In genomic region chr19:55304279-55304978, GRCh38 we compare ENCODE assay signal across 8 cellular contexts. TPM values are rescaled to one million over a fixed set of nuclear protein-coding genes. Genes with fewer than 3 reads are reported as not detected.
A peak's percentile ranks its signal among the peaks of the same experiment; 100 is the strongest.
DNase-seq lines count a peak whose midpoint lies in the region; ATAC-seq, FAIRE-seq and TF ChIP-seq lines count a peak whose summit lies in the region.

No MANE protein-coding gene starts in this region.

- TF ChIP-seq POLR2A in testis (IDR thresholded peaks at IDR 0.05), result no peak

- DNase-seq in Right ventricle myocardium inferior (ENCODE audit: missing footprints), result peak; percentile 72
- no peak for DNase-seq in right atrium auricular region (ENCODE audit: low spot score)
- DNase-seq in NCI-H1930 (lab: John Stamatoyannopoulos, UW), result peak; percentile 34 to 68
- DNase-seq in bronchial epithelial cell (ENCODE audit: low read depth), result peak; percentile 54
- peak; percentile 85 for DNase-seq in testis
- no peak for DNase-seq in activated CD8-positive, alpha-beta memory T cell treated with anti-CD3 and anti-CD28 coated beads for 24 hours

- no peaks in the 10 kb centered on the region for H3K27me3 ChIP-seq in right atrium auricular region
- no peaks in the 10 kb centered on the region for H3K27me3 ChIP-seq in bronchial epithelial cell (ENCODE audit: control insufficient read depth, insufficient read depth, low read length)
- H3K27me3 ChIP-seq in testis, result no peaks in the 10 kb centered on the region

- 68 to 72% methylated on average over 14 to 39 of the region's 39 CpGs for WGBS in testis, 2 donors

- FAIRE-seq in bronchial epithelial cell (lab: Jason Lieb, UNC), result no peak

- H3K36me3 ChIP-seq in right atrium auricular region (peaks cover 26% of the 10 kb centered on the region), bronchial epithelial cell (ENCODE audit: control insufficient read depth, insufficient read depth, low read length) (no peaks in the 10 kb centered on the region), testis (ENCODE audit: low read depth, missing control alignments) (no peaks in the 10 kb centered on the region)

- intact Hi-C loops in Right ventricle myocardium inferior (cut with DNase I) (loop anchor here (5.0 to 10.0 kb wide), 2 partner anchors 38 to 110 kb away; no protein-coding TSS in a partner anchor), testis (cut with DNase I; ENCODE audit: low total_unique reads) (no loop called here)

- H3K4me1 ChIP-seq in right atrium auricular region, result peaks cover 0 to 10% of the 10 kb centered on the region in 2 donors
- H3K4me1 ChIP-seq in testis, result peaks cover 12% of the 10 kb centered on the region

- no peaks in the 10 kb centered on the region for H3K9me3 ChIP-seq in right atrium auricular region
- H3K9me3 ChIP-seq in testis, result no peaks in the 10 kb centered on the region

- H3K4me3 ChIP-seq in right atrium auricular region (no peak overlapping the region), bronchial epithelial cell (ENCODE audit: low read depth, low read length) (no peak overlapping the region), testis (peak overlapping the region in 1 of 2 donors; percentile 12)

- ATAC-seq in Right ventricle myocardium inferior (no peak), HG03571 (IDR thresholded peaks at IDR 0.05; ENCODE audit: unreplicated experiment) (no peak), GM18520 (IDR thresholded peaks at IDR 0.05; ENCODE audit: unreplicated experiment) (no peak)

- no peak overlapping the region for H3K27ac ChIP-seq in right atrium auricular region
- no peak overlapping the region for H3K27ac ChIP-seq in testis

- TF ChIP-seq CTCF in right atrium auricular region (IDR thresholded peaks at IDR 0.05) (no peak), bronchial epithelial cell (IDR thresholded peaks at IDR 0.05; ENCODE audit: insufficient read depth, low read length, severe bottlenecking) (no peak), testis (IDR thresholded peaks at IDR 0.05) (no peak)

RNA-seq across cellular contexts. Expression of gene BRSK1, which starts 20.6 kb away (rescaled TPM):
- total RNA-seq in Right ventricle myocardium inferior (2.4 TPM), right atrium auricular region (10 to 100 TPM in 1 of 2 donors, 1 to 10 TPM in 1; 5.6 to 15.6 TPM), bronchial epithelial cell (0.51 and 0.53 TPM in 2 replicates), testis (10 to 100 TPM; 14.9 to 20.7 TPM)
- 12.8 TPM for polyA plus RNA-seq in testis (ENCODE audit: insufficient read depth, low read depth, low replicate concordance)

RNA-seq across cellular contexts. Expression of gene TMEM150B, which starts 20.7 kb away (rescaled TPM):
- total RNA-seq in Right ventricle myocardium inferior, result 1.2 TPM
- 1 to 10 TPM in 1 of 2 donors, not detected in 1; 3.3 TPM for total RNA-seq in right atrium auricular region
- not detected in 2 replicates for total RNA-seq in bronchial epithelial cell
- 1 to 10 TPM in 1 of 2 donors, not detected in 1; 2.2 TPM for total RNA-seq in testis
- 0.98 TPM for polyA plus RNA-seq in testis (ENCODE audit: insufficient read depth, low read depth, low replicate concordance)

RNA-seq across cellular contexts. Expression of gene HSPBP1, which starts 24.5 kb away (rescaled TPM):
- 30.2 TPM for total RNA-seq in Right ventricle myocardium inferior
- total RNA-seq in right atrium auricular region, result 10 to 100 TPM; 29.6 to 35.8 TPM
- 37.1 and 41.6 TPM in 2 replicates for total RNA-seq in bronchial epithelial cell
- total RNA-seq in testis, result 10 to 100 TPM; 43.5 to 48.2 TPM
- polyA plus RNA-seq in testis (ENCODE audit: insufficient read depth, low read depth, low replicate concordance), result 42.7 TPM

RNA-seq across cellular contexts. Expression of gene KMT5C, which starts 35.2 kb away (rescaled TPM):
- 6.2 TPM for total RNA-seq in Right ventricle myocardium inferior
- 1 to 10 TPM; 2.4 to 3.3 TPM for total RNA-seq in right atrium auricular region
- total RNA-seq in bronchial epithelial cell, result 5.3 and 9.0 TPM in 2 replicates
- 10 to 100 TPM; 48.8 to 62.9 TPM for total RNA-seq in testis
- polyA plus RNA-seq in testis (ENCODE audit: insufficient read depth, low read depth, low replicate concordance), result 14.6 TPM

RNA-seq across cellular contexts. Expression of gene PPP6R1, which starts 45.6 kb away (rescaled TPM):
- 39.5 TPM for total RNA-seq in Right ventricle myocardium inferior
- total RNA-seq in right atrium auricular region, result 10 to 100 TPM; 28.7 to 35.5 TPM
- 15.5 and 27.1 TPM in 2 replicates for total RNA-seq in bronchial epithelial cell
- 100 to 1,000 TPM; 178 to 179 TPM for total RNA-seq in testis
- polyA plus RNA-seq in testis (ENCODE audit: insufficient read depth, low read depth, low replicate concordance), result 217 TPM

Comparison
In these comparisons a context has a peak if more than half of its experiments do, and no peak if none do; other contexts are left out.
1. DNase-seq: peak in Right ventricle myocardium inferior (single experiment), NCI-H1930 (2 of 2), bronchial epithelial cell (single experiment) and testis (single experiment); none in right atrium auricular region (single experiment) and activated CD8-positive, alpha-beta memory T cell treated with anti-CD3 and anti-CD28 coated beads for 24 hours (single experiment).